Comparison of ENCODE assay signal across 11 cellular contexts in genomic region chr6:149451361-149452061, GRCh38. TPM values are rescaled to one million over a fixed set of nuclear protein-coding genes. Genes with fewer than 3 reads are reported as not detected.
DNase-seq lines count a peak whose midpoint lies in the region; ATAC-seq and TF ChIP-seq lines count a peak whose summit lies in the region.
"Had no signal": no experiment of that assay in that cellular context is flagged by ENCODE, and none has a peak within 500 bp of the region (broad histone marks: within the 10 kb centered on the region; RNA-seq: fewer than 3 reads in every experiment).

No MANE protein-coding gene starts in this region.

- H3K9me3 Mint-ChIP-seq in nephron: peaks cover 2% of the 10 kb centered on the region
- H3K9me3 Mint-ChIP-seq: stimulated activated naive CD8-positive, alpha-beta T cell treated with anti-CD3 and anti-CD28 coated beads, Interleukin-15, Interleukin-2, amounts not matched to agents 100 ng/mL and 50 ng/mL, for 24 hours had no signal

- DNase-seq in Right ventricle myocardium inferior (ENCODE audit: missing footprints): peak; percentile 78
- DNase-seq in cardiac septum (ENCODE audit: low spot score): no peak
- no peak for DNase-seq in fibroblast of villous mesenchyme (ENCODE audit: low read depth)
- peak; percentile 68 to 78 for DNase-seq in aorta
- no peak for DNase-seq in HT-29 (ENCODE audit: low spot score)
- no peak for DNase-seq in globus pallidus (ENCODE audit: low spot score)
- DNase-seq in NCI-H524 treated with DMSO at 0.1 percent for 48 hours (lab: John Stamatoyannopoulos, UW): no peak
- DNase-seq: effector CD4-positive, alpha-beta T cell had no signal

- no peaks in the 10 kb centered on the region for H3K4me1 ChIP-seq in aorta (ENCODE audit: control insufficient read depth in 1 of 2, insufficient read depth in 2 of 2, low read length in 2 of 2)

- intact Hi-C loops in Right ventricle myocardium inferior (cut with DNase I) (loop anchor here (5.0 kb wide), 1 partner anchor 66 kb away; no protein-coding TSS in a partner anchor), cardiac septum (cut with DNase I) (no loop called here), aorta (cut with DNase I) (no loop called here)

- H3K4me3 ChIP-seq in fibroblast of villous mesenchyme (ENCODE audit: low read depth, low read length) (peak overlapping the region; percentile 41), aorta (ENCODE audit: low read length in 2 of 2) (peak overlapping the region; percentile 23 to 31)

- H3K4me1 Mint-ChIP-seq in nephron: peaks cover 30% of the 10 kb centered on the region

- no peak for ATAC-seq in Right ventricle myocardium inferior
- ATAC-seq in aorta (ENCODE audit: low FRiP score): no peak

- no peak overlapping the region for H3K27ac Mint-ChIP-seq in nephron
- H3K27ac Mint-ChIP-seq: stimulated activated naive CD8-positive, alpha-beta T cell treated with anti-CD3 and anti-CD28 coated beads, Interleukin-15, Interleukin-2, amounts not matched to agents 100 ng/mL and 50 ng/mL, for 24 hours had no signal

- H3K27ac ChIP-seq in aorta (ENCODE audit: low read depth in 1 of 2, low read length in 2 of 2): no peak overlapping the region

- no peaks in the 10 kb centered on the region for H3K9me3 ChIP-seq in aorta (ENCODE audit: control insufficient read depth, low read length)

- no peaks in the 10 kb centered on the region for H3K27me3 ChIP-seq in aorta (ENCODE audit: control insufficient read depth in 1 of 2, insufficient read depth in 2 of 2, low read length in 1 of 2)

- H3K36me3 ChIP-seq in aorta (ENCODE audit: control insufficient read depth in 1 of 2, insufficient read depth in 2 of 2, low read length in 1 of 2): no peaks in the 10 kb centered on the region

- WGBS in aorta, 2 donors: 29 to 38% methylated on average over 38 to 50 of the region's 50 CpGs

- peak overlapping the region; percentile 19 to 58 (median 23) for H3K4me3 Mint-ChIP-seq in nephron

- no peaks in the 10 kb centered on the region for H3K36me3 Mint-ChIP-seq in nephron (ENCODE audit: low read depth)

- TF ChIP-seq CTCF in fibroblast of villous mesenchyme (IDR thresholded peaks at IDR 0.05; ENCODE audit: insufficient read depth, low read depth, low read length) (no peak), nephron (IDR thresholded peaks at IDR 0.05; ENCODE audit: unreplicated experiment in 3 of 3) (no peak)

- peaks cover 59% of the 10 kb centered on the region for H3K27me3 Mint-ChIP-seq in nephron (ENCODE audit: low read depth)
- H3K27me3 Mint-ChIP-seq: stimulated activated naive CD8-positive, alpha-beta T cell treated with anti-CD3 and anti-CD28 coated beads, Interleukin-15, Interleukin-2, amounts not matched to agents 100 ng/mL and 50 ng/mL, for 24 hours had no signal

RNA-seq across cellular contexts. Expression of gene ZC3H12D, which starts 33.3 kb away (rescaled TPM):
- total RNA-seq in Right ventricle myocardium inferior (0.51 TPM), cardiac septum (0.35 TPM), fibroblast of villous mesenchyme (under 0.01 TPM in 2 replicates), aorta (1 to 10 TPM; 1.2 to 3.0 TPM)
- polyA plus RNA-seq in aorta: 1 to 10 TPM in 1 of 2 donors, under 1 TPM in 1; 0.10 to 1.9 TPM
- not detected in 2 replicates for total RNA-seq in HT-29 (2014; rRNA removed; shearing (Covaris generic))

RNA-seq across cellular contexts. Expression of gene SUMO4, which starts 51.4 kb away (rescaled TPM):
- not detected for total RNA-seq in Right ventricle myocardium inferior
- total RNA-seq in cardiac septum: 1.3 TPM
- total RNA-seq in fibroblast of villous mesenchyme: 2.6 TPM in 2 replicates
- total RNA-seq in aorta: 1 to 10 TPM; 2.9 to 6.9 TPM
- polyA plus RNA-seq in aorta: under 1 TPM in 1 of 2 donors, not detected in 1; 0.49 TPM
- total RNA-seq in HT-29 (2014; rRNA removed; shearing (Covaris generic)): 0.31 and 0.44 TPM in 2 replicates
- polyA plus RNA-seq: neural cell had no signal

Comparison
In these comparisons a context has a peak if more than half of its experiments do, and no peak if none do; other contexts are left out.
1. DNase-seq: peak in Right ventricle myocardium inferior (single experiment) and aorta (2 of 2); none in cardiac septum (single experiment), fibroblast of villous mesenchyme (single experiment), HT-29 (single experiment), globus pallidus (single experiment) and NCI-H524 treated with DMSO at 0.1 percent for 48 hours (single experiment).